Comparison of ENCODE assay signal across 14 cellular contexts in genomic region chr13:71285700-71286099, GRCh38.
A peak's percentile ranks its signal among the peaks of the same experiment; 100 is the strongest.
DNase-seq lines count a peak whose midpoint lies in the region; ATAC-seq and TF ChIP-seq lines count a peak whose summit lies in the region.
"Had no signal": no experiment of that assay in that cellular context is flagged by ENCODE, and none has a peak within 500 bp of the region (broad histone marks: within the 10 kb centered on the region; RNA-seq: fewer than 3 reads in every experiment).

No MANE protein-coding gene starts in this region.

- peak; percentile 18 for ATAC-seq in stimulated activated naive CD8-positive, alpha-beta T cell treated with anti-CD3 and anti-CD28 coated beads, Interleukin-15, amount 100 ng/mL, for 72 hours
- ATAC-seq in stimulated activated naive CD8-positive, alpha-beta T cell treated with anti-CD3 and anti-CD28 coated beads, Interleukin-15, Interleukin-2, amounts not matched to agents 100 U/mL and 50 U/mL, for 24 hours = no peak
- ATAC-seq in HG02623 (IDR thresholded peaks at IDR 0.05; ENCODE audit: unreplicated experiment) = peak; percentile 43
- no peak for ATAC-seq in upper lobe of right lung
- no peak for ATAC-seq in HG03469 (IDR thresholded peaks at IDR 0.05; ENCODE audit: unreplicated experiment)
- ATAC-seq in HG03097 (IDR thresholded peaks at IDR 0.05; ENCODE audit: low FRiP score, unreplicated experiment) = no peak
- ATAC-seq in GM21576 (IDR thresholded peaks at IDR 0.05; ENCODE audit: unreplicated experiment) = no peak
- ATAC-seq: Right ventricle myocardium inferior had no signal

- H3K27me3 ChIP-seq in upper lobe of right lung = no peaks in the 10 kb centered on the region
- H3K27me3 ChIP-seq: BLaER1 treated with 17β-estradiol and CSF1 and Interleukin-3, amounts not matched to agents 10 nM and 100 nM; stomach had no signal

- H3K4me1 ChIP-seq in upper lobe of right lung = no peaks in the 10 kb centered on the region
- H3K4me1 ChIP-seq: BLaER1 treated with 17β-estradiol and CSF1 and Interleukin-3, amounts not matched to agents 10 nM and 100 nM had no signal

- intact Hi-C loops in upper lobe of right lung (cut with DNase I) = no loop called here

- no peaks in the 10 kb centered on the region for H3K27me3 Mint-ChIP-seq in stimulated activated naive CD8-positive, alpha-beta T cell treated with anti-CD3 and anti-CD28 coated beads, Interleukin-15, amount 100 ng/mL, for 72 hours
- peaks cover 3% of the 10 kb centered on the region for H3K27me3 Mint-ChIP-seq in brain

- H3K36me3 Mint-ChIP-seq in brain = no peaks in the 10 kb centered on the region

- TF ChIP-seq CTCF in brain (conservative IDR thresholded peaks at IDR 0.05) (peak; percentile 23 to 29), upper lobe of right lung (IDR thresholded peaks at IDR 0.05) (peak; percentile 27)

- no peaks in the 10 kb centered on the region for H3K36me3 ChIP-seq in upper lobe of right lung
- H3K36me3 ChIP-seq: BLaER1 treated with 17β-estradiol and CSF1 and Interleukin-3, amounts not matched to agents 10 nM and 100 nM; stomach had no signal

- H3K27ac Mint-ChIP-seq in stimulated activated naive CD8-positive, alpha-beta T cell treated with anti-CD3 and anti-CD28 coated beads, Interleukin-15, amount 100 ng/mL, for 72 hours = peak overlapping the region in 1 of 2 donors; percentile 61
- H3K27ac Mint-ChIP-seq in brain = no peak overlapping the region
- H3K27ac Mint-ChIP-seq: HFFc6 had no signal

- peaks cover under 1% of the 10 kb centered on the region for H3K4me1 Mint-ChIP-seq in stimulated activated naive CD8-positive, alpha-beta T cell treated with anti-CD3 and anti-CD28 coated beads, Interleukin-15, amount 100 ng/mL, for 72 hours
- H3K4me1 Mint-ChIP-seq in brain = peaks cover 2% of the 10 kb centered on the region

- H3K9me3 Mint-ChIP-seq in stimulated activated naive CD8-positive, alpha-beta T cell treated with anti-CD3 and anti-CD28 coated beads, Interleukin-15, amount 100 ng/mL, for 72 hours = peaks cover 5 to 7% of the 10 kb centered on the region in 2 donors
- peaks cover 3 to 16% (median 9%) of the 10 kb centered on the region in 5 experiments for H3K9me3 Mint-ChIP-seq in brain

- H3K27ac ChIP-seq in upper lobe of right lung = no peak overlapping the region
- H3K27ac ChIP-seq: BLaER1 treated with 17β-estradiol and CSF1 and Interleukin-3, amounts not matched to agents 10 nM and 100 nM; stomach had no signal

- no peak overlapping the region for H3K4me3 Mint-ChIP-seq in stimulated activated naive CD8-positive, alpha-beta T cell treated with anti-CD3 and anti-CD28 coated beads, Interleukin-15, amount 100 ng/mL, for 72 hours
- H3K4me3 Mint-ChIP-seq in brain = no peak overlapping the region
- H3K4me3 Mint-ChIP-seq: HFFc6 had no signal

- no peaks in the 10 kb centered on the region for H3K9me3 ChIP-seq in upper lobe of right lung

- DNase-seq in stimulated activated naive CD8-positive, alpha-beta T cell treated with anti-CD3 and anti-CD28 coated beads, Interleukin-15, amount 100 ng/mL, for 72 hours = no peak
- no peak for DNase-seq in stimulated activated naive CD8-positive, alpha-beta T cell treated with anti-CD3 and anti-CD28 coated beads, Interleukin-15, Interleukin-2, amounts not matched to agents 100 U/mL and 50 U/mL, for 24 hours
- no peak for DNase-seq in upper lobe of right lung
- DNase-seq: HFFc6; NCI-H345; stimulated activated CD4-positive, alpha-beta T cell treated with anti-CD3 and anti-CD28 coated beads, Interleukin-4, amount 100 ng/mL, for 4 hours; stomach had no signal

- no peak overlapping the region for H3K4me3 ChIP-seq in upper lobe of right lung
- H3K4me3 ChIP-seq: BLaER1 treated with 17β-estradiol and CSF1 and Interleukin-3, amounts not matched to agents 10 nM and 100 nM; stomach had no signal

Comparison
In these comparisons a context has a peak if more than half of its experiments do, and no peak if none do; other contexts are left out.
1. ATAC-seq: peak in stimulated activated naive CD8-positive, alpha-beta T cell treated with anti-CD3 and anti-CD28 coated beads, Interleukin-15, amount 100 ng/mL, for 72 hours (single experiment) and HG02623 (single experiment); none in stimulated activated naive CD8-positive, alpha-beta T cell treated with anti-CD3 and anti-CD28 coated beads, Interleukin-15, Interleukin-2, amounts not matched to agents 100 U/mL and 50 U/mL, for 24 hours (single experiment), upper lobe of right lung (single experiment), HG03469 (single experiment), HG03097 (single experiment) and GM21576 (single experiment).